In genomic region chr7:149828357-149829309, GRCh38 we compare ENCODE assay signal across 19 cellular contexts.
"Had no signal": no experiment of that assay in that cellular context is flagged by ENCODE, and none has a peak within 500 bp of the region (broad histone marks: within the 10 kb centered on the region; RNA-seq: fewer than 3 reads in every experiment).

No MANE protein-coding gene starts in this region.

- H3K4me3 ChIP-seq: heart right ventricle, tibial artery had no signal

- H3K36me3 ChIP-seq: heart right ventricle, tibial artery had no signal

- ATAC-seq: heart right ventricle, left colon, T-cell had no signal

- H3K9me3 ChIP-seq: heart right ventricle, tibial artery had no signal

- H3K27ac ChIP-seq: epithelial cell of prostate, heart right ventricle, tibial artery had no signal

- H3K36me3 Mint-ChIP-seq: activated CD4-positive, alpha-beta memory T cell treated with anti-CD3 and anti-CD28 coated beads for 36 hours; activated naive CD8-positive, alpha-beta T cell treated with anti-CD3 and anti-CD28 coated beads for 36 hours; naive B cell; T-cell had no signal

- H3K27ac Mint-ChIP-seq: activated CD4-positive, alpha-beta memory T cell treated with anti-CD3 and anti-CD28 coated beads for 36 hours; activated naive CD8-positive, alpha-beta T cell treated with anti-CD3 and anti-CD28 coated beads for 36 hours; progenitor cell of endocrine pancreas; stimulated activated naive CD8-positive, alpha-beta T cell treated with anti-CD3 and anti-CD28 coated beads, Interleukin-15, Interleukin-2, amounts not matched to agents 100 ng/mL and 50 ng/mL, for 24 hours; T-cell had no signal

- H3K4me3 Mint-ChIP-seq: activated CD4-positive, alpha-beta memory T cell treated with anti-CD3 and anti-CD28 coated beads for 36 hours; activated naive CD8-positive, alpha-beta T cell treated with anti-CD3 and anti-CD28 coated beads for 36 hours; naive B cell; neural crest cell; stimulated activated naive CD8-positive, alpha-beta T cell treated with anti-CD3 and anti-CD28 coated beads, Interleukin-15, Interleukin-2, amounts not matched to agents 100 ng/mL and 50 ng/mL, for 24 hours; T-cell had no signal

- H3K27me3 Mint-ChIP-seq: activated naive CD8-positive, alpha-beta T cell treated with anti-CD3 and anti-CD28 coated beads for 36 hours; stimulated activated naive CD8-positive, alpha-beta T cell treated with anti-CD3 and anti-CD28 coated beads, Interleukin-15, Interleukin-2, amounts not matched to agents 100 ng/mL and 50 ng/mL, for 24 hours had no signal

- H3K9me3 Mint-ChIP-seq: activated CD4-positive, alpha-beta memory T cell treated with anti-CD3 and anti-CD28 coated beads for 36 hours; activated naive CD8-positive, alpha-beta T cell treated with anti-CD3 and anti-CD28 coated beads for 36 hours; naive B cell; neural crest cell; stimulated activated naive CD8-positive, alpha-beta T cell treated with anti-CD3 and anti-CD28 coated beads, Interleukin-15, Interleukin-2, amounts not matched to agents 100 ng/mL and 50 ng/mL, for 24 hours; T-cell had no signal

- DNase-seq: activated CD4-positive, alpha-beta memory T cell treated with anti-CD3 and anti-CD28 coated beads for 36 hours; activated CD4-positive, alpha-beta T cell treated with anti-CD3 and anti-CD28 coated beads for 4 hours; activated naive CD4-positive, alpha-beta T cell treated with Interleukin-2 at 50 U/mL for 16 hours; activated naive CD8-positive, alpha-beta T cell treated with anti-CD3 and anti-CD28 coated beads for 36 hours; activated T-cell treated with anti-CD3 and anti-CD28 coated beads, Interleukin-2, amount 50 U/mL, for 48 hours; cerebellar nuclear complex; heart right ventricle; islet precursor cell; left colon; mesendoderm; naive B cell; stimulated activated CD4-positive, alpha-beta T cell treated with anti-CD3 and anti-CD28 coated beads, Interleukin-12 subunit alpha, Interleukin-12 subunit beta, amount 100 ng/mL, for 4 hours; stimulated activated CD4-positive, alpha-beta T cell treated with anti-CD3 and anti-CD28 coated beads, Interleukin-4, amount 100 ng/mL, for 4 hours; T-cell had no signal

- H3K4me1 Mint-ChIP-seq: naive B cell, neural crest cell had no signal

- H3K4me1 ChIP-seq: heart right ventricle, tibial artery had no signal
